In the genomic region with DNA sequence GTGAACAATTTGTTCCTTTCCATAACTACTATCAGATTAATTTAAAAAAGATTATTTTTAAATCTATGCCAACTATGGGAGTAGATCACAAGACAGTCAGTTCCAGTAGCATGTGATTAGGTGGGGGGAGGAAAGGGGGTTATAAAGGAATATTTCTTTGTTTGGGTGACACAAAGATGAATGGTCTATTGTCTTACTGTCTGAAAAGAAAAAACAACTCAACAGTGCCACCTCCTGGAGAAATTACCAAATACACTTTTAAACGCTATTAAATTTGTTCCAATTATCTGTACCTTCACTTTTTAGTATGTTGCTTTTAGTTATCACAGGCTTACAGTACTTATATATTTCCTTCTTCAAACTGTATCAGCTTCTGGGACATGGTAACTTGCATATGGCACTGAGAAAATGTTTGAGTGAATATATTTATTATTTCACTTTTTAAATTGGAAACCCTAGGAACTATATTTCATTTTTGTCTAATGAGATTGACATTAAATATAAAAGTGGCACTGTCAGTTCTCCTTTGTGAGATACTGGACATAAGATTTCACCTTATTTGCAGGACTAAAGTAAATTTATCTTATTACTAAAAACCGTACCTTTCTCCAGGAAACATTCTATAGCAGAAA, we compare ENCODE assay signal across 9 cellular contexts. TPM values are rescaled to one million over a fixed set of nuclear protein-coding genes. Genes with fewer than 3 reads are reported as not detected.
DNase-seq lines count a peak whose midpoint lies in the region; ATAC-seq and TF ChIP-seq lines count a peak whose summit lies in the region.
"Had no signal": no experiment of that assay in that cellular context is flagged by ENCODE, and none has a peak within 500 bp of the region (broad histone marks: within the 10 kb centered on the region; RNA-seq: fewer than 3 reads in every experiment).

No MANE protein-coding gene starts in this region.

- H3K4me1 Mint-ChIP-seq in natural killer cell, result peaks cover 13 to 18% of the 10 kb centered on the region in 2 donors
- peaks cover 15 to 16% of the 10 kb centered on the region in 2 donors for H3K4me1 Mint-ChIP-seq in natural killer cell treated with Interleukin-12 subunit alpha and Interleukin-12 subunit beta and Interleukin-15 and Interleukin-18, amount 100 ng/mL, for 72 hours (ENCODE audit: low read depth in 2 of 2)
- peaks cover 5 to 27% (median 18%) of the 10 kb centered on the region in 4 donors for H3K4me1 Mint-ChIP-seq in naive thymus-derived CD8-positive, alpha-beta T cell

- H3K27me3 Mint-ChIP-seq in natural killer cell (ENCODE audit: low read depth in 2 of 2), result peaks cover 21 to 27% of the 10 kb centered on the region in 2 donors
- peaks cover 18 to 26% of the 10 kb centered on the region in 2 donors for H3K27me3 Mint-ChIP-seq in natural killer cell treated with Interleukin-12 subunit alpha and Interleukin-12 subunit beta and Interleukin-15 and Interleukin-18, amount 100 ng/mL, for 72 hours
- H3K27me3 Mint-ChIP-seq in naive thymus-derived CD8-positive, alpha-beta T cell, result peaks cover 14 to 26% (median 24%) of the 10 kb centered on the region in 5 donors

- no peak overlapping the region for H3K9ac ChIP-seq in SK-N-SH

- no peaks in the 10 kb centered on the region for H3K27me3 ChIP-seq in SK-N-SH (ENCODE audit: insufficient read depth)

- ATAC-seq in natural killer cell (peak; percentile 32 to 61 (median 47)), HG02973 (IDR thresholded peaks at IDR 0.05; ENCODE audit: unreplicated experiment) (no peak), HG03342 (IDR thresholded peaks at IDR 0.05; ENCODE audit: unreplicated experiment) (no peak)
- no peak for ATAC-seq in natural killer cell treated with Interleukin-12 subunit alpha and Interleukin-12 subunit beta and Interleukin-15 and Interleukin-18, amount 100 ng/mL, for 72 hours
- peak in 1 of 2 donors; percentile 21 for ATAC-seq in naive thymus-derived CD8-positive, alpha-beta T cell

- H3K9me3 ChIP-seq in SK-N-SH, result no peaks in the 10 kb centered on the region

- peak; percentile 87 for TF ChIP-seq RAD21 in SK-N-SH (IDR thresholded peaks at IDR 0.05; ENCODE audit: low read length)

- no peak overlapping the region for H3K4me3 ChIP-seq in SK-N-SH (ENCODE audit: low read depth in 2 of 2, low read length in 1 of 2)
- H3K4me3 ChIP-seq in epithelial cell of proximal tubule (ENCODE audit: low read depth, low read length), result no peak overlapping the region

- peaks cover 26% of the 10 kb centered on the region for H3K79me2 ChIP-seq in SK-N-SH (ENCODE audit: insufficient read depth)

- H3K27ac Mint-ChIP-seq in natural killer cell, result no peak overlapping the region
- H3K27ac Mint-ChIP-seq in natural killer cell treated with Interleukin-12 subunit alpha and Interleukin-12 subunit beta and Interleukin-15 and Interleukin-18, amount 100 ng/mL, for 72 hours, result no peak overlapping the region
- peak overlapping the region in 1 of 10 donors; percentile 36 for H3K27ac Mint-ChIP-seq in naive thymus-derived CD8-positive, alpha-beta T cell
- H3K27ac Mint-ChIP-seq: dendritic cell treated with granulocyte-macrophage colony-stimulating factor and Interleukin-4, amounts not matched to agents 40 ng/mL and 50 ng/mL, for 4 days had no signal

- peak overlapping the region in 1 of 2 experiments; percentile 82; a peak in 2 of 4 replicates for H3K27ac ChIP-seq in SK-N-SH (ENCODE audit: low read depth in 2 of 2, low read length in 1 of 2)

- no peak for TF ChIP-seq EP300 in SK-N-SH (IDR thresholded peaks at IDR 0.05; ENCODE audit: borderline replicate concordance in 1 of 2, low read depth in 1 of 2, low read length in 1 of 2)

- no peaks in the 10 kb centered on the region for H4K20me1 ChIP-seq in SK-N-SH (ENCODE audit: insufficient read depth)

- H3K4me2 ChIP-seq in SK-N-SH, result no peak overlapping the region

- 23% methylated on average over 2 of the region's 2 CpGs for WGBS in SK-N-SH (ENCODE audit: low lambda C conversion rate)

- intact Hi-C loops in natural killer cell (cut with micrococcal nuclease), result loop anchor here (1.0 to 2.0 kb wide), 3 partner anchors 122 to 136 kb away; no protein-coding TSS in a partner anchor

- H3K4me3 Mint-ChIP-seq in natural killer cell, result peak overlapping the region; percentile 66
- no peak overlapping the region for H3K4me3 Mint-ChIP-seq in natural killer cell treated with Interleukin-12 subunit alpha and Interleukin-12 subunit beta and Interleukin-15 and Interleukin-18, amount 100 ng/mL, for 72 hours
- H3K4me3 Mint-ChIP-seq in naive thymus-derived CD8-positive, alpha-beta T cell, result peak overlapping the region in 9 of 10 donors; percentile 16 to 85 (median 74)
- H3K4me3 Mint-ChIP-seq: dendritic cell treated with granulocyte-macrophage colony-stimulating factor and Interleukin-4, amounts not matched to agents 40 ng/mL and 50 ng/mL, for 4 days had no signal

- no peak for DNase-seq in natural killer cell
- no peak for DNase-seq in natural killer cell treated with Interleukin-12 subunit alpha and Interleukin-12 subunit beta and Interleukin-15 and Interleukin-18, amount 100 ng/mL, for 72 hours (ENCODE audit: low spot score)
- peak; percentile 61 to 93 (median 75) for DNase-seq in NCI-H1417 (lab: John Stamatoyannopoulos, UW)
- peak; percentile 59 for DNase-seq in SK-N-SH
- no peak for DNase-seq in epithelial cell of proximal tubule (ENCODE audit: low read depth)
- peak in 6 of 10 donors; percentile 15 to 72 (median 48) for DNase-seq in naive thymus-derived CD8-positive, alpha-beta T cell

- POLR2A ChIA-PET in SK-N-SH (lab: Yijun Ruan, JAX), result interaction anchor here (2.2 to 2.7 kb wide), 2 partner anchors 117 to 122 kb away, joined by 6 to 14 read pairs; partner anchors contain the start of gene PSRC1
- POLR2A ChIA-PET in naive thymus-derived CD8-positive, alpha-beta T cell (lab: Charles Lee), result interaction anchor here (0.6 to 2.1 kb wide), 6 partner anchors 10 to 299 kb away, joined by 3 to 8 read pairs (median 3); partner anchors contain the start of genes PSRC1 and SARS1

- H3K36me3 Mint-ChIP-seq in natural killer cell, result no peaks in the 10 kb centered on the region
- H3K36me3 Mint-ChIP-seq in natural killer cell treated with Interleukin-12 subunit alpha and Interleukin-12 subunit beta and Interleukin-15 and Interleukin-18, amount 100 ng/mL, for 72 hours, result peaks cover 8% of the 10 kb centered on the region
- peaks cover 0 to 34% (median 2%) of the 10 kb centered on the region in 3 donors for H3K36me3 Mint-ChIP-seq in naive thymus-derived CD8-positive, alpha-beta T cell

- H3K36me3 ChIP-seq in SK-N-SH (replicated peaks in 1 of 2; ENCODE audit: control insufficient read depth in 1 of 2, insufficient read depth in 2 of 2, low read length in 1 of 2), result peaks cover 18 to 32% of the 10 kb centered on the region in 2 experiments

- TF ChIP-seq CTCF in natural killer cell (IDR thresholded peaks at IDR 0.05), result peak; percentile 75
- TF ChIP-seq CTCF in SK-N-SH (IDR thresholded peaks at IDR 0.05), result peak; percentile 72
- TF ChIP-seq CTCF in epithelial cell of proximal tubule (conservative IDR thresholded peaks at IDR 0.05; ENCODE audit: low read depth, low read length), result peak; percentile 58

- peaks cover 25% of the 10 kb centered on the region for H3F3A ChIP-seq in SK-N-SH (replicated peaks; ENCODE audit: insufficient read depth)

- CTCF ChIA-PET in SK-N-SH (lab: Yijun Ruan, JAX), result interaction anchor here (0.6 to 14.6 kb wide), 51 partner anchors 8 to 608 kb away, joined by 3 to 252 read pairs (median 5); partner anchors contain the start of genes MYBPHL, PSMA5, PSRC1 and SARS1

- no peak overlapping the region for H2AFZ ChIP-seq in SK-N-SH (ENCODE audit: low read depth)

- no peaks in the 10 kb centered on the region for H3K9me2 ChIP-seq in SK-N-SH

- peaks cover 6 to 19% of the 10 kb centered on the region in 2 experiments; a peak in 3 of 4 replicates for H3K4me1 ChIP-seq in SK-N-SH (ENCODE audit: control insufficient read depth in 1 of 2, insufficient read depth in 2 of 2, low read depth in 1 of 2, low read length in 1 of 2)

- no peaks in the 10 kb centered on the region for H3K9me3 Mint-ChIP-seq in natural killer cell
- H3K9me3 Mint-ChIP-seq in natural killer cell treated with Interleukin-12 subunit alpha and Interleukin-12 subunit beta and Interleukin-15 and Interleukin-18, amount 100 ng/mL, for 72 hours, result no peaks in the 10 kb centered on the region
- H3K9me3 Mint-ChIP-seq in naive thymus-derived CD8-positive, alpha-beta T cell, result no peaks in the 10 kb centered on the region
- H3K9me3 Mint-ChIP-seq: dendritic cell treated with granulocyte-macrophage colony-stimulating factor and Interleukin-4, amounts not matched to agents 40 ng/mL and 50 ng/mL, for 4 days had no signal

TF ChIP-seq in SK-N-SH, 30 proteins besides CTCF, POLR2A, EP300 and RAD21 (continues in another document):
- TF ChIP-seq RCOR1 (IDR thresholded peaks at IDR 0.05; ENCODE audit: low read length) (no peak), TEAD4 (IDR thresholded peaks at IDR 0.05; ENCODE audit: borderline replicate concordance, insufficient read depth) (no peak)
- TF ChIP-seq, protein P1, sequence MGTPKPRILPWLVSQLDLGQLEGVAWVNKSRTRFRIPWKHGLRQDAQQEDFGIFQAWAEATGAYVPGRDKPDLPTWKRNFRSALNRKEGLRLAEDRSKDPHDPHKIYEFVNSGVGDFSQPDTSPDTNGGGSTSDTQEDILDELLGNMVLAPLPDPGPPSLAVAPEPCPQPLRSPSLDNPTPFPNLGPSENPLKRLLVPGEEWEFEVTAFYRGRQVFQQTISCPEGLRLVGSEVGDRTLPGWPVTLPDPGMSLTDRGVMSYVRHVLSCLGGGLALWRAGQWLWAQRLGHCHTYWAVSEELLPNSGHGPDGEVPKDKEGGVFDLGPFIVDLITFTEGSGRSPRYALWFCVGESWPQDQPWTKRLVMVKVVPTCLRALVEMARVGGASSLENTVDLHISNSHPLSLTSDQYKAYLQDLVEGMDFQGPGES (IDR thresholded peaks at IDR 0.05; ENCODE audit: low read depth, low read length), result no peak

RNA-seq across cellular contexts. Expression of gene SORT1, which starts 1.7 kb away (rescaled TPM):
- total RNA-seq in natural killer cell (1 to 10 TPM; 2.7 to 7.1 (median 3.7) TPM), epithelial cell of proximal tubule (38.3 and 41.9 TPM in 2 replicates)
- total RNA-seq in natural killer cell treated with Interleukin-12 subunit alpha and Interleukin-12 subunit beta and Interleukin-15 and Interleukin-18, amount 100 ng/mL, for 72 hours, result 1 to 10 TPM; 5.8 to 7.9 TPM
- 8.5 and 13.7 TPM in 2 replicates for polyA plus RNA-seq in SK-N-SH (2012; rRNA removed)
- 11.2 and 12.1 TPM in 2 replicates for polyA plus RNA-seq in SK-N-SH (2012; cell fraction: cytosol; rRNA removed)
- polyA plus RNA-seq in SK-N-SH (2012; cell fraction: nucleus; rRNA removed), result 5.4 and 9.9 TPM in 2 replicates
- total RNA-seq in naive thymus-derived CD8-positive, alpha-beta T cell, result 1 to 10 TPM; 2.2 to 2.5 TPM
- 1 to 10 TPM in 2 of 3 donors, under 1 TPM in 1; 0.43 to 1.6 (median 1.2) TPM for polyA plus RNA-seq in naive thymus-derived CD8-positive, alpha-beta T cell

RNA-seq across cellular contexts. Expression of gene PSMA5, which starts 26.8 kb away (rescaled TPM):
- total RNA-seq in natural killer cell (10 to 100 TPM; 54.7 to 76.0 (median 59.6) TPM), epithelial cell of proximal tubule (67.5 and 79.9 TPM in 2 replicates)
- total RNA-seq in natural killer cell treated with Interleukin-12 subunit alpha and Interleukin-12 subunit beta and Interleukin-15 and Interleukin-18, amount 100 ng/mL, for 72 hours, result 100 to 1,000 TPM; 194 to 201 TPM
- polyA plus RNA-seq in SK-N-SH (2012; rRNA removed), result 118 and 139 TPM in 2 replicates
- polyA plus RNA-seq in SK-N-SH (2012; cell fraction: cytosol; rRNA removed), result 136 and 148 TPM in 2 replicates
- polyA plus RNA-seq in SK-N-SH (2012; cell fraction: nucleus; rRNA removed), result 47.4 and 81.0 TPM in 2 replicates
- total RNA-seq in naive thymus-derived CD8-positive, alpha-beta T cell, result 10 to 100 TPM; 71.1 to 74.5 TPM
- polyA plus RNA-seq in naive thymus-derived CD8-positive, alpha-beta T cell, result 10 to 100 TPM; 73.8 to 93.9 (median 84.6) TPM

Comparison
In these comparisons a context has a peak if more than half of its experiments do, and no peak if none do; other contexts are left out.
1. ATAC-seq: peak in natural killer cell (3 of 3); none in natural killer cell treated with Interleukin-12 subunit alpha and Interleukin-12 subunit beta and Interleukin-15 and Interleukin-18, amount 100 ng/mL, for 72 hours (0 of 2), HG02973 (single experiment) and HG03342 (single experiment).
2. DNase-seq: peak in NCI-H1417 (3 of 3), SK-N-SH (single experiment) and naive thymus-derived CD8-positive, alpha-beta T cell (6 of 10); none in natural killer cell (single experiment), natural killer cell treated with Interleukin-12 subunit alpha and Interleukin-12 subunit beta and Interleukin-15 and Interleukin-18, amount 100 ng/mL, for 72 hours (single experiment) and epithelial cell of proximal tubule (single experiment).
3. Peak in every context shown above with its lines, with median percentiles within 50 percentile points of each other: CTCF ChIP-seq.